Comparison of ENCODE assay signal across 19 cellular contexts in genomic region chr6:1473598-1473997, GRCh38.
"Had no signal": no experiment of that assay in that cellular context is flagged by ENCODE, and none has a peak within 500 bp of the region (broad histone marks: within the 10 kb centered on the region; RNA-seq: fewer than 3 reads in every experiment).

No MANE protein-coding gene starts in this region.

- H3K4me1 ChIP-seq: body of pancreas had no signal

- H3K9me3 ChIP-seq: body of pancreas had no signal

- FAIRE-seq: bronchial epithelial cell, RCC 7860 had no signal

- H3K27ac ChIP-seq: body of pancreas had no signal

- H3K4me3 ChIP-seq: body of pancreas had no signal

- H3K27me3 ChIP-seq: body of pancreas had no signal

- ATAC-seq: activated CD4-positive, CD25-positive, alpha-beta regulatory T cell treated with anti-CD3 and anti-CD28 coated beads, Interleukin-2, amount 50 U/mL, for 24 hours; activated CD8-positive, alpha-beta T cell treated with anti-CD3 and anti-CD28 coated beads for 36 hours; activated T-cell treated with anti-CD3 and anti-CD28 coated beads, Interleukin-2, amount 50 U/mL, for 72 hours; body of pancreas; PC-3 had no signal

- DNase-seq: activated CD4-positive, alpha-beta T cell treated with anti-CD3 and anti-CD28 coated beads for 4 hours; activated CD8-positive, alpha-beta memory T cell treated with anti-CD3 and anti-CD28 coated beads, Interleukin-2, amount 50 U/mL, for 4 hours; activated CD8-positive, alpha-beta T cell treated with anti-CD3 and anti-CD28 coated beads for 36 hours; activated naive CD4-positive, alpha-beta T cell treated with anti-CD3 and anti-CD28 coated beads, Interleukin-2, amount 50 U/mL, for 16 hours; activated naive CD8-positive, alpha-beta T cell treated with anti-CD3 and anti-CD28 coated beads, Interleukin-2, amount 10 ng/mL, durations not matched to agents 7 days and 5 days; activated T-cell treated with anti-CD3 and anti-CD28 coated beads, Interleukin-2, amount 50 U/mL, for 72 hours; aorta; body of pancreas; central memory CD4-positive, alpha-beta T cell; NCI-H1105; NCI-H1436; NCI-H1694 treated with DMSO at 0.1 percent for 48 hours; NCI-H2029 treated with DMSO at 0.1 percent for 48 hours; NCI-H524; SHP77 had no signal
